8 cellular contexts compared by ENCODE assay signal in genomic region chr6:16723833-16724232, GRCh38. TPM values are rescaled to one million over a fixed set of nuclear protein-coding genes. Genes with fewer than 3 reads are reported as not detected.
A peak's percentile ranks its signal among the peaks of the same experiment; 100 is the strongest.
DNase-seq lines count a peak whose midpoint lies in the region; ATAC-seq and TF ChIP-seq lines count a peak whose summit lies in the region.

No MANE protein-coding gene starts in this region.

- no peaks in the 10 kb centered on the region for H3K27me3 ChIP-seq in GM23248 (replicated peaks; ENCODE audit: insufficient read depth)
- no peaks in the 10 kb centered on the region for H3K27me3 ChIP-seq in RWPE2 (ENCODE audit: insufficient read depth, poor library complexity, severe bottlenecking)

- H3K9me2 ChIP-seq in GM23248 (ENCODE audit: insufficient read depth) (no peaks in the 10 kb centered on the region), OCI-LY7 (ENCODE audit: insufficient read depth, low read length) (no peaks in the 10 kb centered on the region)

- peak; percentile 79 for ATAC-seq in RWPE2 (ENCODE audit: low read depth)
- ATAC-seq in HG02623 (IDR thresholded peaks at IDR 0.05; ENCODE audit: unreplicated experiment) = no peak
- no peak for ATAC-seq in HG02678 (IDR thresholded peaks at IDR 0.05; ENCODE audit: unreplicated experiment)
- ATAC-seq in GM21528 (IDR thresholded peaks at IDR 0.05; ENCODE audit: low FRiP score, unreplicated experiment) = no peak

- H4K20me1 ChIP-seq in GM23248 (ENCODE audit: insufficient read depth) (no peaks in the 10 kb centered on the region; the same call in 1 of the 2 replicates), OCI-LY7 (ENCODE audit: insufficient read depth, low read length) (no peaks in the 10 kb centered on the region)

- H3K9me3 ChIP-seq in GM23248 (ENCODE audit: low read depth) (no peaks in the 10 kb centered on the region), RWPE2 (ENCODE audit: severe bottlenecking) (no peaks in the 10 kb centered on the region), OCI-LY7 (ENCODE audit: low read length) (no peaks in the 10 kb centered on the region)

- H3K36me3 ChIP-seq in GM23248 (ENCODE audit: low read depth) (no peaks in the 10 kb centered on the region), RWPE2 (ENCODE audit: low read depth) (peaks cover 4% of the 10 kb centered on the region; the same call in 1 of the 2 replicates), OCI-LY7 (ENCODE audit: insufficient read depth, low read length) (no peaks in the 10 kb centered on the region)

- H3K4me2 ChIP-seq in GM23248 (ENCODE audit: unreplicated experiment) = peak overlapping the region; percentile 86
- H3K4me2 ChIP-seq in OCI-LY7 (ENCODE audit: low read length) = no peak overlapping the region

- CTCF ChIA-PET in OCI-LY7 (lab: Charles Lee; ENCODE audit: unreplicated experiment) = no interaction called here

- DNase-seq in GM23248 (peak; percentile 96), RWPE2 (ENCODE audit: low spot score) (peak; percentile 72), fibroblast of pulmonary artery (ENCODE audit: low read depth) (peak; percentile 95), skeletal muscle cell (ENCODE audit: low read depth) (peak; percentile 94), OCI-LY7 (ENCODE audit: low spot score) (no peak)

- BruUV-seq in OCI-LY7 (replicated peaks; lab: Mats Ljungman, UMichigan) = no TSS peak

- H3K27ac ChIP-seq in GM23248 (peak overlapping the region; percentile 79), RWPE2 (ENCODE audit: poor library complexity, severe bottlenecking) (peak overlapping the region; percentile 76), OCI-LY7 (ENCODE audit: low read depth, low read length, poor library complexity, severe bottlenecking) (no peak overlapping the region)

- peaks cover 47% of the 10 kb centered on the region for H3F3A ChIP-seq in GM23248 (ENCODE audit: insufficient read depth)

- H3K4me1 ChIP-seq in GM23248 (ENCODE audit: insufficient read depth) (peaks cover 48% of the 10 kb centered on the region), RWPE2 (ENCODE audit: insufficient read depth, poor library complexity, severe bottlenecking) (peaks cover 69% of the 10 kb centered on the region), OCI-LY7 (ENCODE audit: insufficient read depth, low read length, poor library complexity, severe bottlenecking) (no peaks in the 10 kb centered on the region)

- POLR2A ChIA-PET in OCI-LY7 (lab: Charles Lee) = interaction anchor here (0.7 kb wide), 1 partner anchor 223 kb away, joined by 4 read pairs; no protein-coding TSS in a partner anchor

- H3K4me3 ChIP-seq in GM23248 (peak overlapping the region; percentile 66), RWPE2 (ENCODE audit: severe bottlenecking) (no peak overlapping the region), fibroblast of pulmonary artery (replicated peaks; ENCODE audit: low read depth, low read length) (no peak overlapping the region), skeletal muscle cell (ENCODE audit: low read depth, low read length) (no peak overlapping the region), OCI-LY7 (ENCODE audit: low read depth, low read length, poor library complexity, severe bottlenecking) (no peak overlapping the region)

- peak overlapping the region; percentile 50 for H3K9ac ChIP-seq in GM23248

- TF ChIP-seq CTCF in RWPE2 (IDR thresholded peaks at IDR 0.05; ENCODE audit: poor library complexity, severe bottlenecking) = no peak
- TF ChIP-seq CTCF in fibroblast of pulmonary artery (IDR thresholded peaks at IDR 0.05; ENCODE audit: low read length, missing control alignments) = no peak
- no peak for TF ChIP-seq CTCF in OCI-LY7 (conservative IDR thresholded peaks at IDR 0.05; ENCODE audit: low read length)

- WGBS in GM23248 (ENCODE audit: low coverage in 1 of 2, low lambda C conversion rate in 2 of 2, missing lambda C conversion rate in 2 of 2), 2 experiments = 2% methylated on average over 3 of the region's 3 CpGs

- H3K79me2 ChIP-seq in GM23248 (ENCODE audit: insufficient read depth) (peaks cover 66% of the 10 kb centered on the region), OCI-LY7 (ENCODE audit: insufficient read depth, low read depth, low read length) (no peaks in the 10 kb centered on the region)

- no peak overlapping the region for H2AFZ ChIP-seq in GM23248
- H2AFZ ChIP-seq in OCI-LY7 (ENCODE audit: low read length) = no peak overlapping the region

- in situ Hi-C loops in GM23248 (cut with MboI) = no loop called here

- intact Hi-C loops in OCI-LY7 (cut with micrococcal nuclease; ENCODE audit: unreplicated experiment) = no loop called here

RNA-seq across cellular contexts. Expression of gene ATXN1, which starts 37.4 kb away (rescaled TPM):
- 20.1 and 42.2 TPM in 2 replicates for total RNA-seq in GM23248 (2014; rRNA removed; shearing (Covaris generic))
- 14.2 and 15.7 TPM in 2 replicates for polyA plus RNA-seq in GM23248 (2016; fragmentation: Nextera tagmentation; extraction: Ambion mirVana)
- total RNA-seq in OCI-LY7 (2014; rRNA removed; shearing (Covaris generic)) = not detected in 2 replicates
- total RNA-seq in OCI-LY7 (2022) = 0.09 TPM in 1 of 2 replicates, not detected in the other

Comparison
In these comparisons a context has a peak if more than half of its experiments do, and no peak if none do; other contexts are left out.
1. RNA of gene ATXN1, which starts 37.4 kb away (total RNA-seq): 20.1 to 42.2 TPM in GM23248; 0.09 TPM in OCI-LY7; every median in the first group is over 10 times any median in the second.